In genomic region chr12:12916135-12916956, GRCh38 we compare ENCODE assay signal across 9 cellular contexts. TPM values are rescaled to one million over a fixed set of nuclear protein-coding genes. Genes with fewer than 3 reads are reported as not detected.
DNase-seq lines count a peak whose midpoint lies in the region; ATAC-seq, FAIRE-seq and TF ChIP-seq lines count a peak whose summit lies in the region.
"Had no signal": no experiment of that assay in that cellular context is flagged by ENCODE, and none has a peak within 500 bp of the region (broad histone marks: within the 10 kb centered on the region; RNA-seq: fewer than 3 reads in every experiment).

No MANE protein-coding gene starts in this region.

- H3K27ac ChIP-seq in H1 (ENCODE audit: low read depth, low read length): no peak overlapping the region

- H3K36me3 Mint-ChIP-seq in CD14-positive monocyte: no peaks in the 10 kb centered on the region

- no peak overlapping the region for H2BK120ac ChIP-seq in H1 (replicated peaks; ENCODE audit: low read depth, low read length)

- 0 out of 2 replicates have a peak overlapping the region, but pooled peaks have one; percentile 40 for H2BK20ac ChIP-seq in H1 (ENCODE audit: low read length)

- no peak overlapping the region for H4K91ac ChIP-seq in H1 (replicated peaks; ENCODE audit: insufficient read length, low read length)

- H3K4me1 Mint-ChIP-seq in CD14-positive monocyte: peaks cover 20% of the 10 kb centered on the region

- peak overlapping the region; percentile 47; the same call in 1 of the 2 replicates for H2AFZ ChIP-seq in H1 (ENCODE audit: low read length)

- peaks cover 0 to 6% (median 1%) of the 10 kb centered on the region in 4 experiments; a peak in 4 of 7 replicates for H3K4me1 ChIP-seq in H1 (replicated peaks in 1 of 4; ENCODE audit: control insufficient read depth in 3 of 4, insufficient read depth in 4 of 4, low read length in 3 of 4)

- peak; percentile 92 for TF ChIP-seq CTCF in CD14-positive monocyte (IDR thresholded peaks at IDR 0.05)
- peak; percentile 93 to 99 (median 94) for TF ChIP-seq CTCF in H1 (IDR thresholded peaks at IDR 0.05; ENCODE audit: control extremely low read depth in 1 of 3, insufficient read depth in 1 of 3, low read depth in 1 of 3, low read length in 3 of 3)

- no peak for TF ChIP-seq POLR2A in H1 (IDR thresholded peaks at IDR 0.05; ENCODE audit: control extremely low read depth in 1 of 2, low read depth in 2 of 2, low read length in 2 of 2)

- no peaks in the 10 kb centered on the region for H3K79me2 ChIP-seq in H1 (ENCODE audit: control insufficient read depth in 1 of 2, insufficient read depth in 2 of 2, low read length in 2 of 2)

- DNase-seq in CD14-positive monocyte (ENCODE audit: low spot score) (peak; percentile 83), NK-92 (lab: John Stamatoyannopoulos, UW; ENCODE audit: unreplicated experiment) (peak; percentile 34), H1 (ENCODE audit: low read depth in 1 of 2, low spot score in 2 of 2) (peak; percentile 57 to 94), midbrain (lab: John Stamatoyannopoulos, UW) (peak; percentile 95)
- peak; percentile 95 for DNase-seq in activated CD8-positive, alpha-beta memory T cell treated with anti-CD3 and anti-CD28 coated beads for 24 hours
- DNase-seq in stimulated activated CD8-positive, alpha-beta memory T cell treated with anti-CD3 and anti-CD28 coated beads, Interleukin-2, amount 100 ng/mL, for 48 hours (ENCODE audit: low read depth in 2 of 2): peak; percentile 61 to 74

- H3K9ac ChIP-seq in H1 (replicated peaks in 1 of 4; ENCODE audit: extremely low read depth in 1 of 4, low read depth in 3 of 4, low read length in 3 of 4): no peak overlapping the region

- no peak overlapping the region for H3K18ac ChIP-seq in H1 (ENCODE audit: extremely low read depth, low read length)

- peak; percentile 99 for TF ChIP-seq RAD21 in H1 (IDR thresholded peaks at IDR 0.05 in 1 of 2, conservative IDR thresholded peaks at IDR 0.05 in 1 of 2; ENCODE audit: low read depth in 2 of 2, low read length in 2 of 2)

- no peak overlapping the region for H4K5ac ChIP-seq in H1 (ENCODE audit: insufficient read length, low read depth, low read length)

- peak overlapping the region in 1 of 2 experiments; percentile 0; a peak in 1 of 4 replicates for H3K4me2 ChIP-seq in H1 (ENCODE audit: insufficient read depth in 1 of 2, low read depth in 2 of 2, low read length in 2 of 2)

- intact Hi-C loops in CD14-positive monocyte (cut with micrococcal nuclease): loop anchor here (5.0 to 10.0 kb wide), 5 partner anchors 66 to 316 kb away; no protein-coding TSS in a partner anchor

- no peaks in the 10 kb centered on the region for H3K79me1 ChIP-seq in H1 (ENCODE audit: low read depth, low read length)

- H3K4me3 Mint-ChIP-seq in CD14-positive monocyte: peak overlapping the region; percentile 4 to 77

- H3K27me3 Mint-ChIP-seq in CD14-positive monocyte (ENCODE audit: low read depth in 3 of 3): peaks cover 0 to 10% (median 6%) of the 10 kb centered on the region in 3 donors

- H3K9me3 ChIP-seq in H1 (ENCODE audit: insufficient read depth in 2 of 2, low read depth in 1 of 2, low read length in 1 of 2): no peaks in the 10 kb centered on the region

- ATAC-seq in GM19397 (IDR thresholded peaks at IDR 0.05; ENCODE audit: unreplicated experiment): peak; percentile 89
- peak; percentile 43 for ATAC-seq in HG03558 (IDR thresholded peaks at IDR 0.05; ENCODE audit: extremely low read depth, unreplicated experiment)

- no peak overlapping the region for H2BK15ac ChIP-seq in H1 (ENCODE audit: low read length)

- H3K23me2 ChIP-seq in H1 (ENCODE audit: low read depth, low read length): no peaks in the 10 kb centered on the region

- no peak overlapping the region for H2BK5ac ChIP-seq in H1 (ENCODE audit: low read depth, low read length)

- H3K9me3 Mint-ChIP-seq in CD14-positive monocyte: no peaks in the 10 kb centered on the region

- no peak overlapping the region for H3K27ac Mint-ChIP-seq in CD14-positive monocyte

- CTCF ChIA-PET in H1 (lab: Charles Lee; ENCODE audit: partially characterized antibody): interaction anchor here (0.6 to 11.7 kb wide), 72 partner anchors 8 to 1360 kb away, joined by 3 to 162 read pairs (median 4); partner anchors contain the start of genes GPRC5A and GSG1

- no peak overlapping the region for H3K23ac ChIP-seq in H1 (ENCODE audit: insufficient read length)

- WGBS in H1 (ENCODE audit: extremely low coverage in 1 of 2, insufficient coverage in 1 of 2, insufficient read length in 1 of 2, insufficient replicate concordance in 2 of 2, low coverage in 1 of 2, low lambda C conversion rate in 2 of 2, missing lambda C conversion rate in 1 of 2), 2 experiments: 45% methylated on average over 19 of the region's 19 CpGs; no CpG with 5 or more reads in 1 of the 2 experiments

- no peak overlapping the region for H2AK5ac ChIP-seq in H1 (ENCODE audit: low read depth, low read length)

- H3K14ac ChIP-seq in H1 (ENCODE audit: insufficient read length): no peak overlapping the region

- no peaks in the 10 kb centered on the region for H3K36me3 ChIP-seq in H1 (ENCODE audit: control insufficient read depth in 2 of 4, insufficient read depth in 4 of 4, low read length in 3 of 4)

- no peak overlapping the region for H3K56ac ChIP-seq in H1 (replicated peaks; ENCODE audit: insufficient read length, low read depth, low read length)

- FAIRE-seq in H1 (lab: Jason Lieb, UNC): peak; percentile 86

- POLR2A ChIA-PET in H1 (lab: Charles Lee; ENCODE audit: partially characterized antibody): interaction anchor here (0.6 to 1.2 kb wide), 2 partner anchors 182 to 293 kb away, joined by 3 to 4 read pairs; no protein-coding TSS in a partner anchor

- no peak overlapping the region for H3K4ac ChIP-seq in H1 (replicated peaks; ENCODE audit: insufficient read length, low read depth, low read length)

- no peak overlapping the region for H3K4me3 ChIP-seq in H1 (ENCODE audit: extremely low read depth in 1 of 4, insufficient read depth in 2 of 4, low read depth in 3 of 4, low read length in 4 of 4)

- no peak overlapping the region for H4K8ac ChIP-seq in H1 (ENCODE audit: extremely low read depth, insufficient read depth, low read length)

- no peak overlapping the region for H2BK12ac ChIP-seq in H1 (ENCODE audit: low read depth, low read length)

- no peaks in the 10 kb centered on the region for H4K20me1 ChIP-seq in H1 (replicated peaks in 1 of 2; ENCODE audit: control insufficient read depth in 1 of 2, insufficient read depth in 2 of 2, low read length in 2 of 2)

- no peaks in the 10 kb centered on the region; a peak in 1 of 7 replicates for H3K27me3 ChIP-seq in H1 (replicated peaks in 1 of 4; ENCODE audit: control insufficient read depth in 3 of 4, extremely low read depth in 1 of 4, insufficient read depth in 3 of 4, low read length in 3 of 4)

- no peak for TF ChIP-seq EP300 in H1 (IDR thresholded peaks at IDR 0.05; ENCODE audit: borderline replicate concordance in 1 of 2, low read depth in 2 of 2, low read length in 2 of 2)

TF ChIP-seq in H1, 55 proteins besides CTCF, POLR2A, EP300 and RAD21:
- TF ChIP-seq POLR2AphosphoS5 (IDR thresholded peaks at IDR 0.05; ENCODE audit: low read depth, low read length): no peak
- 0 out of 2 replicates have a peak, but pooled peaks have one; percentile 51 for TF ChIP-seq BACH1 (IDR thresholded peaks at IDR 0.05; ENCODE audit: low read length)
- TF ChIP-seq YY1 (IDR thresholded peaks at IDR 0.05; ENCODE audit: low read depth, low read length): 0 out of 2 replicates have a peak, but pooled peaks have one; percentile 60
- no peak for TF ChIP-seq CREB1 (IDR thresholded peaks at IDR 0.05)
- no peak for TF ChIP-seq TAF1 (IDR thresholded peaks at IDR 0.05; ENCODE audit: low read depth, low read length)
- TF ChIP-seq MAX (IDR thresholded peaks at IDR 0.05): peak; percentile 60
- no peak for TF ChIP-seq BRCA1 (IDR thresholded peaks at IDR 0.05; ENCODE audit: low read depth, low read length)

RNA-seq across cellular contexts. Expression of gene GPRC5A, which starts 25.0 kb away (rescaled TPM):
- polyA plus RNA-seq in CD14-positive monocyte (not detected), H1 (2011; rRNA removed) (1.3 and 1.4 TPM in 2 replicates)
- total RNA-seq in H1 (2021; fragmentation: NEBNext Ultra II Directional; extraction: Animal tissue kit (Norgen Biotek cat#: 25700)): 1.0 and 1.5 TPM in 2 replicates
- polyA plus RNA-seq in H1 (2011; cell fraction: cytosol; rRNA removed): 1.3 TPM
- 1.6 TPM for polyA plus RNA-seq in H1 (2011; cell fraction: nucleus; rRNA removed)
- polyA plus RNA-seq in H1 (2012, experiment 1 of 2): 0.40 to 1.1 TPM (median 0.60 TPM) in 4 replicates
- polyA plus RNA-seq in H1 (2012, experiment 2 of 2): 0.51 TPM
- polyA plus RNA-seq in H1 (2013, experiment 1 of 2): 0.53 TPM
- polyA plus RNA-seq in H1 (2013, experiment 2 of 2): 0.44 TPM
- 4.6 and 4.8 TPM in 2 replicates for polyA minus RNA-seq in H1 (2011; rRNA and poly(A)+ RNA removed)
- polyA minus RNA-seq in H1 (2011; cell fraction: cytosol; rRNA and poly(A)+ RNA removed): 1.3 TPM
- 1.5 TPM for polyA minus RNA-seq in H1 (2011; cell fraction: nucleus; rRNA and poly(A)+ RNA removed)

RNA-seq across cellular contexts. Expression of gene GPRC5D, which starts 35.6 kb away (rescaled TPM):
- polyA plus RNA-seq in CD14-positive monocyte (not detected), H1 (2011; rRNA removed) (0.45 and 0.60 TPM in 2 replicates)
- total RNA-seq in H1 (2021; fragmentation: NEBNext Ultra II Directional; extraction: Animal tissue kit (Norgen Biotek cat#: 25700)): not detected in 2 replicates
- 0.10 TPM for polyA plus RNA-seq in H1 (2011; cell fraction: cytosol; rRNA removed)
- 0.47 TPM for polyA plus RNA-seq in H1 (2011; cell fraction: nucleus; rRNA removed)
- polyA plus RNA-seq in H1 (2012, experiment 1 of 2): 0.41 TPM in 1 of 4 replicates, not detected in the others
- not detected for polyA plus RNA-seq in H1 (2012, experiment 2 of 2)
- polyA plus RNA-seq in H1 (2013, experiment 1 of 2): not detected
- not detected for polyA plus RNA-seq in H1 (2013, experiment 2 of 2)
- 0.83 and 2.2 TPM in 2 replicates for polyA minus RNA-seq in H1 (2011; rRNA and poly(A)+ RNA removed)
- not detected for polyA minus RNA-seq in H1 (2011; cell fraction: cytosol; rRNA and poly(A)+ RNA removed)
- polyA minus RNA-seq in H1 (2011; cell fraction: nucleus; rRNA and poly(A)+ RNA removed): not detected
- total RNA-seq: T-helper 2 cell treated with Interferon-gamma antibody and Interleukin-4, amounts not matched to agents 100 ng/mL and 5 ng/mL, for 36 hours had no signal

Comparison
In these comparisons a context has a peak if more than half of its experiments do, and no peak if none do; other contexts are left out.
1. DNase-seq: peak in every context shown above with its lines; median percentile 95 in activated CD8-positive, alpha-beta memory T cell treated with anti-CD3 and anti-CD28 coated beads for 24 hours; 95 in midbrain; 83 in CD14-positive monocyte; 76 in H1; 68 in stimulated activated CD8-positive, alpha-beta memory T cell treated with anti-CD3 and anti-CD28 coated beads, Interleukin-2, amount 100 ng/mL, for 48 hours; 34 in NK-92.